In genomic region chr6:107114213-107114871, GRCh38 we compare ENCODE assay signal across 1 cellular context.
TF ChIP-seq lines count a peak whose summit lies in the region.

No MANE protein-coding gene starts in this region.

TF ChIP-seq in HepG2, 621 proteins besides CTCF, POLR2A, EP300 and RAD21 (continued from another document and continues in another):
- TF ChIP-seq, protein P1, sequence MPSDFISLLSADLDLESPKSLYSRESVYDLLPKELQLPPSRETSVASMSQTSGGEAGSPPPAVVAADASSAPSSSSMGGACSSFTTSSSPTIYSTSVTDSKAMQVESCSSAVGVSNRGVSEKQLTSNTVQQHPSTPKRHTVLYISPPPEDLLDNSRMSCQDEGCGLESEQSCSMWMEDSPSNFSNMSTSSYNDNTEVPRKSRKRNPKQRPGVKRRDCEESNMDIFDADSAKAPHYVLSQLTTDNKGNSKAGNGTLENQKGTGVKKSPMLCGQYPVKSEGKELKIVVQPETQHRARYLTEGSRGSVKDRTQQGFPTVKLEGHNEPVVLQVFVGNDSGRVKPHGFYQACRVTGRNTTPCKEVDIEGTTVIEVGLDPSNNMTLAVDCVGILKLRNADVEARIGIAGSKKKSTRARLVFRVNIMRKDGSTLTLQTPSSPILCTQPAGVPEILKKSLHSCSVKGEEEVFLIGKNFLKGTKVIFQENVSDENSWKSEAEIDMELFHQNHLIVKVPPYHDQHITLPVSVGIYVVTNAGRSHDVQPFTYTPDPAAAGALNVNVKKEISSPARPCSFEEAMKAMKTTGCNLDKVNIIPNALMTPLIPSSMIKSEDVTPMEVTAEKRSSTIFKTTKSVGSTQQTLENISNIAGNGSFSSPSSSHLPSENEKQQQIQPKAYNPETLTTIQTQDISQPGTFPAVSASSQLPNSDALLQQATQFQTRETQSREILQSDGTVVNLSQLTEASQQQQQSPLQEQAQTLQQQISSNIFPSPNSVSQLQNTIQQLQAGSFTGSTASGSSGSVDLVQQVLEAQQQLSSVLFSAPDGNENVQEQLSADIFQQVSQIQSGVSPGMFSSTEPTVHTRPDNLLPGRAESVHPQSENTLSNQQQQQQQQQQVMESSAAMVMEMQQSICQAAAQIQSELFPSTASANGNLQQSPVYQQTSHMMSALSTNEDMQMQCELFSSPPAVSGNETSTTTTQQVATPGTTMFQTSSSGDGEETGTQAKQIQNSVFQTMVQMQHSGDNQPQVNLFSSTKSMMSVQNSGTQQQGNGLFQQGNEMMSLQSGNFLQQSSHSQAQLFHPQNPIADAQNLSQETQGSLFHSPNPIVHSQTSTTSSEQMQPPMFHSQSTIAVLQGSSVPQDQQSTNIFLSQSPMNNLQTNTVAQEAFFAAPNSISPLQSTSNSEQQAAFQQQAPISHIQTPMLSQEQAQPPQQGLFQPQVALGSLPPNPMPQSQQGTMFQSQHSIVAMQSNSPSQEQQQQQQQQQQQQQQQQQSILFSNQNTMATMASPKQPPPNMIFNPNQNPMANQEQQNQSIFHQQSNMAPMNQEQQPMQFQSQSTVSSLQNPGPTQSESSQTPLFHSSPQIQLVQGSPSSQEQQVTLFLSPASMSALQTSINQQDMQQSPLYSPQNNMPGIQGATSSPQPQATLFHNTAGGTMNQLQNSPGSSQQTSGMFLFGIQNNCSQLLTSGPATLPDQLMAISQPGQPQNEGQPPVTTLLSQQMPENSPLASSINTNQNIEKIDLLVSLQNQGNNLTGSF (CRISPR knock-in tag; IDR thresholded peaks at IDR 0.05), result 0 out of 2 replicates have a peak, but pooled peaks have one; percentile 66
- TF ChIP-seq HOXA3 (CRISPR knock-in tag; IDR thresholded peaks at IDR 0.05) (peak; percentile 76), ZBTB21 (CRISPR knock-in tag; IDR thresholded peaks at IDR 0.05) (no peak), POGK (CRISPR knock-in tag; conservative IDR thresholded peaks at IDR 0.05) (peak; percentile 72; the same call in 1 of the 2 replicates), NFRKB (IDR thresholded peaks at IDR 0.05) (no peak), NFE2L2 (IDR thresholded peaks at IDR 0.05; ENCODE audit: low read length) (no peak), KLF12 (CRISPR knock-in tag; IDR thresholded peaks at IDR 0.05; ENCODE audit: borderline replicate concordance) (peak; percentile 78), KMT2A (CRISPR knock-in tag; IDR thresholded peaks at IDR 0.05) (peak; percentile 80; the same call in 1 of the 2 replicates), ZNF253 (CRISPR knock-in tag; IDR thresholded peaks at IDR 0.05; ENCODE audit: borderline replicate concordance) (no peak), HMGXB4 (CRISPR knock-in tag; IDR thresholded peaks at IDR 0.05; ENCODE audit: borderline replicate concordance in 1 of 2, low read depth in 1 of 2) (peak; percentile 96 to 98), HIVEP1 (CRISPR knock-in tag; IDR thresholded peaks at IDR 0.05) (no peak), ZHX2 (IDR thresholded peaks at IDR 0.05; ENCODE audit: low read depth) (no peak), ZHX2 (CRISPR knock-in tag; IDR thresholded peaks at IDR 0.05; ENCODE audit: borderline replicate concordance) (peak; percentile 55; the same call in 1 of the 2 replicates), IRF9 (CRISPR knock-in tag; IDR thresholded peaks at IDR 0.05; ENCODE audit: borderline replicate concordance) (no peak), PRMT3 (CRISPR knock-in tag; IDR thresholded peaks at IDR 0.05; ENCODE audit: borderline replicate concordance, low read depth) (0 out of 2 replicates have a peak, but pooled peaks have one; percentile 73), KLF16 (CRISPR knock-in tag; IDR thresholded peaks at IDR 0.05) (peak in 1 of 2 experiments; percentile 44; a peak in 1 of 4 replicates), GTF2F1 (IDR thresholded peaks at IDR 0.05; ENCODE audit: low read length) (no peak), HOXA5 (CRISPR knock-in tag; IDR thresholded peaks at IDR 0.05) (peak; percentile 64; the same call in 1 of the 2 replicates), NR2F1 (CRISPR knock-in tag; IDR thresholded peaks at IDR 0.05) (no peak), SALL1 (CRISPR knock-in tag; IDR thresholded peaks at IDR 0.05) (peak; percentile 77), EEA1 (CRISPR knock-in tag; IDR thresholded peaks at IDR 0.05; ENCODE audit: borderline replicate concordance) (0 out of 2 replicates have a peak, but pooled peaks have one; percentile 41), ZNF44 (CRISPR knock-in tag; IDR thresholded peaks at IDR 0.05) (no peak), ZNF530 (CRISPR knock-in tag; IDR thresholded peaks at IDR 0.05; ENCODE audit: low read depth) (no peak), SP140L (CRISPR knock-in tag; IDR thresholded peaks at IDR 0.05; ENCODE audit: borderline replicate concordance) (no peak), CEBPG (CRISPR knock-in tag; IDR thresholded peaks at IDR 0.05) (no peak), ZMYM3 (CRISPR knock-in tag; IDR thresholded peaks at IDR 0.05) (no peak), MXD4 (CRISPR knock-in tag; IDR thresholded peaks at IDR 0.05) (no peak; the same call in 1 of the 2 replicates), CSRNP2 (CRISPR knock-in tag; conservative IDR thresholded peaks at IDR 0.05; ENCODE audit: low read depth) (no peak), TSC22D2 (CRISPR knock-in tag; IDR thresholded peaks at IDR 0.05; ENCODE audit: borderline replicate concordance) (peak; percentile 36; the same call in 1 of the 2 replicates), NR2F2 (IDR thresholded peaks at IDR 0.05; ENCODE audit: borderline replicate concordance, low read depth) (no peak), NBN (conservative IDR thresholded peaks at IDR 0.05) (no peak), ZFAT (CRISPR knock-in tag; conservative IDR thresholded peaks at IDR 0.05) (no peak), CENPBD1 (CRISPR knock-in tag; IDR thresholded peaks at IDR 0.05; ENCODE audit: borderline replicate concordance, low read depth) (no peak), THYN1 (CRISPR knock-in tag; IDR thresholded peaks at IDR 0.05; ENCODE audit: borderline replicate concordance, low read depth) (no peak), ZNF747 (CRISPR knock-in tag; IDR thresholded peaks at IDR 0.05; ENCODE audit: borderline replicate concordance) (no peak)
- TF ChIP-seq, protein P2, sequence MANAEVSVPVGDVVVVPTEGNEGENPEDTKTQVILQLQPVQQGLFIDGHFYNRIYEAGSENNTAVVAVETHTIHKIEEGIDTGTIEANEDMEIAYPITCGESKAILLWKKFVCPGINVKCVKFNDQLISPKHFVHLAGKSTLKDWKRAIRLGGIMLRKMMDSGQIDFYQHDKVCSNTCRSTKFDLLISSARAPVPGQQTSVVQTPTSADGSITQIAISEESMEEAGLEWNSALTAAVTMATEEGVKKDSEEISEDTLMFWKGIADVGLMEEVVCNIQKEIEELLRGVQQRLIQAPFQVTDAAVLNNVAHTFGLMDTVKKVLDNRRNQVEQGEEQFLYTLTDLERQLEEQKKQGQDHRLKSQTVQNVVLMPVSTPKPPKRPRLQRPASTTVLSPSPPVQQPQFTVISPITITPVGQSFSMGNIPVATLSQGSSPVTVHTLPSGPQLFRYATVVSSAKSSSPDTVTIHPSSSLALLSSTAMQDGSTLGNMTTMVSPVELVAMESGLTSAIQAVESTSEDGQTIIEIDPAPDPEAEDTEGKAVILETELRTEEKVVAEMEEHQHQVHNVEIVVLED (CRISPR knock-in tag; IDR thresholded peaks at IDR 0.05; ENCODE audit: borderline replicate concordance), result no peak; the same call in 1 of the 2 replicates
- TF ChIP-seq, protein P3, sequence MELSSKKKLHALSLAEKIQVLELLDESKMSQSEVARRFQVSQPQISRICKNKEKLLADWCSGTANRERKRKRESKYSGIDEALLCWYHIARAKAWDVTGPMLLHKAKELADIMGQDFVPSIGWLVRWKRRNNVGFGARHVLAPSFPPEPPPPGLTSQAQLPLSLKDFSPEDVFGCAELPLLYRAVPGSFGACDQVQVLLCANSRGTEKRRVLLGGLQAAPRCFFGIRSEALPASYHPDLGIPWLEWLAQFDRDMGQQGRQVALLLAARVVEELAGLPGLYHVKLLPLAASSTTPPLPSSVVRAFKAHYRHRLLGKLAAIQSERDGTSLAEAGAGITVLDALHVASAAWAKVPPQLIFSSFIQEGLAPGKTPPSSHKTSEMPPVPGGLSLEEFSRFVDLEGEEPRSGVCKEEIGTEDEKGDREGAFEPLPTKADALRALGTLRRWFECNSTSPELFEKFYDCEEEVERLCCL (CRISPR knock-in tag; IDR thresholded peaks at IDR 0.05; ENCODE audit: borderline replicate concordance), result no peak
